Comparison of ENCODE assay signal across 23 cellular contexts in the genomic region with DNA sequence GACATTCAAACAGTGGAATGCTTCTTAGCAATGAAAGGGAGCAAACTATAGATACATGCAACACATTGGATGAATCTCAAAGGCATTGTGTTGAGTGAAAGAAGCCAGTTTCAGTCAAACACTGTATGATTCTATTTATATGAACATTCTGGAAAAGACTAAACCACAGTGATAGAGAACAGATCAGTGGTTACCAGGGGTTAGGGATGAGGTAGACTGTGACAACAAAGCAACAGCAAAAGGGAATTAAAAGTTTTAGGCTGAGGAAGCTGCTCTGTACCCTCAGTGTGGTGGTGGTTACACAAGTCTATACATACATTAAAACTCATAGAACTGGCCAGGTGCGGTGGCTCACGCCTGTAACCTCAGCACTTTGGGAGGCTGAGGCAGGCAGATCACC.
"Had no signal": no experiment of that assay in that cellular context is flagged by ENCODE, and none has a peak within 500 bp of the region (broad histone marks: within the 10 kb centered on the region; RNA-seq: fewer than 3 reads in every experiment).

No MANE protein-coding gene starts in this region.

- H3K4me3 Mint-ChIP-seq: nephron had no signal

- H3K4me3 ChIP-seq: ascending aorta, breast epithelium, prostate gland, skin epidermis, upper lobe of left lung had no signal

- H3K36me3 ChIP-seq: ascending aorta, breast epithelium, prostate gland had no signal

- H3K27ac ChIP-seq: ascending aorta, breast epithelium, epithelial cell of prostate, prostate gland, skin epidermis, upper lobe of left lung had no signal

- H3K4me1 ChIP-seq: ascending aorta, breast epithelium, prostate gland had no signal

- DNase-seq: activated CD4-positive, CD25-positive, alpha-beta regulatory T cell treated with anti-CD3 and anti-CD28 coated beads, Interleukin-2, amount 50 U/mL, for 72 hours; activated CD8-positive, alpha-beta memory T cell treated with anti-CD3 and anti-CD28 coated beads for 24 hours; activated gamma-delta T cell treated with Interleukin-2 at 50 U/mL for 16 hours; activated T-cell treated with anti-CD3 and anti-CD28 coated beads for 4 hours; cerebellar nuclear complex; head of caudate nucleus; kidney glomerular epithelial cell; left ventricle myocardium superior; mesenchymal stem cell; occipital lobe; right cardiac atrium; stimulated activated CD4-positive, alpha-beta T cell treated with anti-CD3 and anti-CD28 coated beads, Interleukin-15, amount 100 ng/mL, for 24 hours; stimulated activated CD4-positive, alpha-beta T cell treated with anti-CD3 and anti-CD28 coated beads, Interleukin-4, amount 100 ng/mL, for 1 hour; stimulated activated naive CD4-positive, alpha-beta T cell treated with Interleukin-2 at 50 U/mL for 16 hours; SW 1271; T-helper 9 cell; upper lobe of left lung had no signal

- H3K27ac Mint-ChIP-seq: nephron had no signal

- H3K27me3 ChIP-seq: ascending aorta, breast epithelium, upper lobe of left lung had no signal

- ATAC-seq: left ventricle myocardium superior, right cardiac atrium had no signal

- H3K9me3 ChIP-seq: ascending aorta, breast epithelium, prostate gland, upper lobe of left lung had no signal
